In the genomic region with DNA sequence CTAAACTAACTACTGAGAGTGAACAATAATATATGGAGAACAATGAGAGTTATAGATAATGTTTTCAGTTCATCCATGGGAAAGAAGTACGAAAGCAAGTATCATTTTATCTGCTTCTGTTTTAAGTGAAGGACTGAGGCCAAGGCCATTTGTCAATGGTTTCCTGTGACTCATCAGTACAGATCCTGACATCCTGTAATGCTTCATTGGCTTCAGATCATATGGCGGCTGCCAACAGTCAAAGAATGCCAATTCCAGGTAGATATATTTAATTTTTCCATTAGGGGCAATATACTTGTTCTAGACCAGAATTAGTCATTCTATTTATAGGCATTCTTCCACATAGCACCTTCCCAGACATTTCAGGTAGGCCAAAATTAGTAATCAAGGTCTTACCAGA, we compare ENCODE assay signal across 25 cellular contexts.
DNase-seq lines count a peak whose midpoint lies in the region; ATAC-seq, FAIRE-seq and TF ChIP-seq lines count a peak whose summit lies in the region.
"Had no signal": no experiment of that assay in that cellular context is flagged by ENCODE, and none has a peak within 500 bp of the region (broad histone marks: within the 10 kb centered on the region; RNA-seq: fewer than 3 reads in every experiment).

No MANE protein-coding gene starts in this region.

- CTCF ChIA-PET in PC-3 (lab: Charles Lee): no interaction called here

- peak; percentile 90 for ATAC-seq in PC-3
- ATAC-seq in GM21717 (IDR thresholded peaks at IDR 0.05; ENCODE audit: unreplicated experiment): no peak
- ATAC-seq: heart left ventricle, left colon had no signal

- H3K27me3 ChIP-seq in PC-3 (ENCODE audit: low read length) (no peaks in the 10 kb centered on the region), bronchial epithelial cell (ENCODE audit: control insufficient read depth, insufficient read depth, low read length) (no peaks in the 10 kb centered on the region)
- H3K27me3 ChIP-seq: heart left ventricle, neutrophil had no signal

- H3F3A ChIP-seq in PC-3 (ENCODE audit: low read length, unreplicated experiment): no peaks in the 10 kb centered on the region

- intact Hi-C loops in PC-3 (cut with micrococcal nuclease): loop anchor here (1.0 to 5.0 kb wide), 6 partner anchors 12 to 138 kb away; no protein-coding TSS in a partner anchor

- FAIRE-seq in H54 (lab: Jason Lieb, UNC) (peak; percentile 6), bronchial epithelial cell (lab: Jason Lieb, UNC) (no peak)
- FAIRE-seq: endothelial cell of umbilical vein had no signal

- no peak overlapping the region for H2AFZ ChIP-seq in PC-3 (ENCODE audit: low read length)

- TF ChIP-seq POLR2A in H54 (IDR thresholded peaks at IDR 0.05; ENCODE audit: low read depth, low read length): no peak

- peak overlapping the region; percentile 49 for H3K27ac ChIP-seq in PC-3 (ENCODE audit: low read length)
- H3K27ac ChIP-seq: dorsolateral prefrontal cortex, heart left ventricle, neutrophil, skin epidermis had no signal

- DNase-seq in H54 (ENCODE audit: insufficient read length, low spot score) (no peak), PC-3 (peak; percentile 98), bronchial epithelial cell (ENCODE audit: low read depth) (peak; percentile 41), pons (ENCODE audit: low spot score) (peak; percentile 8), NCI-H2171 (lab: John Stamatoyannopoulos, UW) (no peak)
- no peak for DNase-seq in stimulated activated CD4-positive, alpha-beta T cell treated with anti-CD3 and anti-CD28 coated beads, Interleukin-2, amount 100 ng/mL, for 24 hours
- DNase-seq: activated CD4-positive, alpha-beta T cell treated with anti-CD3 and anti-CD28 coated beads, Interleukin-2, amount 10 ng/mL, durations not matched to agents 7 days and 5 days; activated naive CD4-positive, alpha-beta T cell treated with anti-CD3 and anti-CD28 coated beads, Interleukin-2, amount 50 U/mL, for 16 hours; AML-193; anterior cingulate cortex; CD8-positive, alpha-beta memory T cell; central memory CD4-positive, alpha-beta T cell; DMS79; dorsolateral prefrontal cortex; H9; heart left ventricle; left colon; mesendoderm; NCI-H2081 treated with DMSO at 0.1 percent for 48 hours; NCI-H524 treated with DMSO at 0.1 percent for 48 hours; trophoblast cell had no signal

- no peaks in the 10 kb centered on the region for H4K20me1 ChIP-seq in PC-3 (ENCODE audit: low read length)

- peaks cover 24% of the 10 kb centered on the region for H3K4me1 ChIP-seq in PC-3 (ENCODE audit: insufficient read depth, low read length)
- H3K4me1 ChIP-seq: heart left ventricle had no signal

- peak overlapping the region; percentile 7 for H3K4me2 ChIP-seq in PC-3 (ENCODE audit: low read length)

- no peaks in the 10 kb centered on the region for H3K79me2 ChIP-seq in PC-3 (ENCODE audit: low read length)

- H3K9me2 ChIP-seq in PC-3 (replicated peaks; ENCODE audit: low read length): no peaks in the 10 kb centered on the region

- no peak overlapping the region for H3K4me3 ChIP-seq in PC-3 (ENCODE audit: low read length)
- no peak overlapping the region for H3K4me3 ChIP-seq in bronchial epithelial cell (ENCODE audit: low read depth, low read length)
- H3K4me3 ChIP-seq: dorsolateral prefrontal cortex, heart left ventricle, skin epidermis had no signal

- H3K9me3 ChIP-seq in PC-3 (ENCODE audit: low read length): no peaks in the 10 kb centered on the region
- H3K9me3 ChIP-seq: heart left ventricle, neutrophil had no signal

- H3K36me3 ChIP-seq in PC-3 (ENCODE audit: low read depth, low read length) (no peaks in the 10 kb centered on the region), bronchial epithelial cell (ENCODE audit: control insufficient read depth, insufficient read depth, low read length) (no peaks in the 10 kb centered on the region)
- H3K36me3 ChIP-seq: heart left ventricle, neutrophil had no signal

- POLR2A ChIA-PET in PC-3 (lab: Charles Lee; ENCODE audit: unreplicated experiment): no interaction called here

- BruUV-seq in PC-3 (replicated peaks; lab: Mats Ljungman, UMichigan): no TSS peak

- H3K9ac ChIP-seq in PC-3 (ENCODE audit: low read length): no peak overlapping the region

- no peak for TF ChIP-seq CTCF in PC-3 (conservative IDR thresholded peaks at IDR 0.05; ENCODE audit: low read depth, low read length)
- no peak for TF ChIP-seq CTCF in bronchial epithelial cell (IDR thresholded peaks at IDR 0.05; ENCODE audit: insufficient read depth, low read length, severe bottlenecking)

Comparison
In these comparisons a context has a peak if more than half of its experiments do, and no peak if none do; other contexts are left out.
1. DNase-seq: peak in PC-3 (single experiment), bronchial epithelial cell (single experiment) and pons (single experiment); none in H54 (single experiment), NCI-H2171 (single experiment) and stimulated activated CD4-positive, alpha-beta T cell treated with anti-CD3 and anti-CD28 coated beads, Interleukin-2, amount 100 ng/mL, for 24 hours (0 of 2).